Comparison of ENCODE assay signal across 25 cellular contexts in genomic region chr2:12896283-12897014, GRCh38.
A peak's percentile ranks its signal among the peaks of the same experiment; 100 is the strongest.
DNase-seq lines count a peak whose midpoint lies in the region; ATAC-seq, FAIRE-seq and TF ChIP-seq lines count a peak whose summit lies in the region.
"Had no signal": no experiment of that assay in that cellular context is flagged by ENCODE, and none has a peak within 500 bp of the region (broad histone marks: within the 10 kb centered on the region; RNA-seq: fewer than 3 reads in every experiment).

No MANE protein-coding gene starts in this region.

- H2AFZ ChIP-seq in mesenchymal stem cell (ENCODE audit: low read depth, low read length): no peak overlapping the region
- H2AFZ ChIP-seq: neural progenitor cell had no signal

- peaks cover 28% of the 10 kb centered on the region for H3K4me1 Mint-ChIP-seq in activated naive CD4-positive, alpha-beta T cell treated with anti-CD3 and anti-CD28 coated beads, Interleukin-2, amount 50 U/mL, for 24 hours
- H3K4me1 Mint-ChIP-seq: neural progenitor cell had no signal

- H3K18ac ChIP-seq in mesenchymal stem cell (ENCODE audit: low read depth in 1 of 2, low read length in 2 of 2): no peak overlapping the region

- H3K9me3 ChIP-seq in adrenal gland (replicated peaks in 1 of 3): no peaks in the 10 kb centered on the region
- H3K9me3 ChIP-seq in mesenchymal stem cell (ENCODE audit: control insufficient read depth, low read length): peaks cover 17% of the 10 kb centered on the region
- H3K9me3 ChIP-seq in tibial nerve: peaks cover 0 to 15% (median 1%) of the 10 kb centered on the region in 4 donors
- no peaks in the 10 kb centered on the region for H3K9me3 ChIP-seq in small intestine (ENCODE audit: control insufficient read depth, low read depth)

- H3K4me3 ChIP-seq in adrenal gland (no peak overlapping the region), mesenchymal stem cell (ENCODE audit: insufficient read depth in 1 of 2, low read depth in 1 of 2, low read length in 2 of 2) (no peak overlapping the region), tibial nerve (no peak overlapping the region), small intestine (ENCODE audit: low read depth in 1 of 2, low read length in 2 of 2) (no peak overlapping the region)
- H3K4me3 ChIP-seq: BLaER1, dorsolateral prefrontal cortex, neural progenitor cell, psoas muscle had no signal

- no peak overlapping the region for H3K9ac ChIP-seq in mesenchymal stem cell (ENCODE audit: low read length)
- H3K9ac ChIP-seq: BLaER1, neural progenitor cell had no signal

- no peak overlapping the region for H2BK5ac ChIP-seq in mesenchymal stem cell (ENCODE audit: low read depth, low read length, poor library complexity, severe bottlenecking)

- H3K79me1 ChIP-seq in mesenchymal stem cell (replicated peaks; ENCODE audit: low read length, poor library complexity, severe bottlenecking): no peaks in the 10 kb centered on the region

- intact Hi-C loops in adrenal gland (cut with DNase I): no loop called here

- peak overlapping the region in 1 of 2 experiments; percentile 20 for H3K4ac ChIP-seq in mesenchymal stem cell (ENCODE audit: low read depth in 1 of 2, low read length in 2 of 2)

- no peak overlapping the region for H3K23ac ChIP-seq in mesenchymal stem cell (ENCODE audit: low read length in 2 of 2)

- ATAC-seq in HG03457 (IDR thresholded peaks at IDR 0.05; ENCODE audit: unreplicated experiment): no peak
- ATAC-seq: activated CD8-positive, alpha-beta memory T cell treated with anti-CD3 and anti-CD28 coated beads, Interleukin-2, amount 10 ng/mL, durations not matched to agents 7 days and 5 days; left cardiac atrium; psoas muscle had no signal

- H2BK12ac ChIP-seq in mesenchymal stem cell (ENCODE audit: low read length in 2 of 2): peak overlapping the region in 1 of 2 experiments; percentile 17

- H4K91ac ChIP-seq in mesenchymal stem cell (ENCODE audit: low read length): no peak overlapping the region

- H3K36me3 Mint-ChIP-seq in activated naive CD4-positive, alpha-beta T cell treated with anti-CD3 and anti-CD28 coated beads, Interleukin-2, amount 50 U/mL, for 24 hours: peaks cover 15% of the 10 kb centered on the region
- H3K36me3 Mint-ChIP-seq: neural progenitor cell had no signal

- FAIRE-seq in small intestine (lab: Jason Lieb, UNC): no peak
- FAIRE-seq: frontal cortex, GM18507 had no signal

- H3K27ac Mint-ChIP-seq in activated naive CD4-positive, alpha-beta T cell treated with anti-CD3 and anti-CD28 coated beads, Interleukin-2, amount 50 U/mL, for 24 hours: no peak overlapping the region
- H3K27ac Mint-ChIP-seq: HFFc6, neural progenitor cell had no signal

- H2BK120ac ChIP-seq in mesenchymal stem cell (ENCODE audit: low read depth, low read length): no peak overlapping the region

- H2AK5ac ChIP-seq in mesenchymal stem cell (ENCODE audit: low read length, severe bottlenecking): no peak overlapping the region

- H4K8ac ChIP-seq in mesenchymal stem cell (ENCODE audit: low read length): no peak overlapping the region

- 43 to 49% (median 48%) methylated on average over 4 of the region's 4 CpGs for WGBS in adrenal gland, 4 donors
- 89% methylated on average over 2 of the region's 4 CpGs for WGBS in mesenchymal stem cell
- 25 to 33% methylated on average over 4 of the region's 4 CpGs for WGBS in tibial nerve, 2 donors
- 65 to 82% (median 74%) methylated on average over 4 of the region's 4 CpGs for WGBS in small intestine, 3 donors

- peak overlapping the region; percentile 17 for H3K4me3 Mint-ChIP-seq in activated naive CD4-positive, alpha-beta T cell treated with anti-CD3 and anti-CD28 coated beads, Interleukin-2, amount 50 U/mL, for 24 hours
- H3K4me3 Mint-ChIP-seq: activated CD8-positive, alpha-beta memory T cell treated with anti-CD3 and anti-CD28 coated beads, Interleukin-2, amount 10 ng/mL, durations not matched to agents 7 days and 5 days; HFFc6; neural progenitor cell had no signal

- no peak overlapping the region for H3K4me2 ChIP-seq in mesenchymal stem cell (ENCODE audit: low read length, poor library complexity, severe bottlenecking)
- H3K4me2 ChIP-seq: BLaER1, neural progenitor cell had no signal

- TF ChIP-seq CTCF in adrenal gland (IDR thresholded peaks at IDR 0.05) (no peak), tibial nerve (IDR thresholded peaks at IDR 0.05) (peak in 2 of 5 experiments; percentile 27 to 31)

- no peak overlapping the region for H3K14ac ChIP-seq in mesenchymal stem cell (ENCODE audit: low read length in 2 of 2)

- peak; percentile 78 to 79 for TF ChIP-seq EP300 in tibial nerve (IDR thresholded peaks at IDR 0.05)

- H3K4me1 ChIP-seq in adrenal gland (replicated peaks in 1 of 2): no peaks in the 10 kb centered on the region
- no peaks in the 10 kb centered on the region for H3K4me1 ChIP-seq in mesenchymal stem cell (ENCODE audit: control insufficient read depth, insufficient read depth, low read depth, low read length)
- peaks cover 0 to 15% (median 6%) of the 10 kb centered on the region in 4 donors for H3K4me1 ChIP-seq in tibial nerve
- no peaks in the 10 kb centered on the region for H3K4me1 ChIP-seq in small intestine (ENCODE audit: control insufficient read depth in 2 of 2, insufficient read depth in 1 of 2, low read depth in 1 of 2, low read length in 1 of 2)
- H3K4me1 ChIP-seq: BLaER1, neural progenitor cell, psoas muscle had no signal

- H3K36me3 ChIP-seq in adrenal gland (replicated peaks in 1 of 2): no peaks in the 10 kb centered on the region
- H3K36me3 ChIP-seq in mesenchymal stem cell (ENCODE audit: control insufficient read depth in 1 of 2, insufficient read depth in 2 of 2, low read depth in 1 of 2, low read length in 2 of 2): no peaks in the 10 kb centered on the region
- no peaks in the 10 kb centered on the region for H3K36me3 ChIP-seq in tibial nerve
- no peaks in the 10 kb centered on the region for H3K36me3 ChIP-seq in small intestine (ENCODE audit: control insufficient read depth in 2 of 2, insufficient read depth in 2 of 2, low read length in 2 of 2)
- H3K36me3 ChIP-seq: BLaER1, neural progenitor cell had no signal

- TF ChIP-seq POLR2A in adrenal gland (IDR thresholded peaks at IDR 0.05) (no peak), tibial nerve (IDR thresholded peaks at IDR 0.05) (no peak)

- H3K27ac ChIP-seq in adrenal gland: peak overlapping the region in 3 of 5 donors; percentile 22 to 79 (median 50)
- H3K27ac ChIP-seq in mesenchymal stem cell (ENCODE audit: low read length, poor library complexity, severe bottlenecking): no peak overlapping the region
- H3K27ac ChIP-seq in tibial nerve: peak overlapping the region in 3 of 4 donors; percentile 31 to 75 (median 56)
- no peak overlapping the region for H3K27ac ChIP-seq in small intestine (ENCODE audit: low read depth in 1 of 2, low read length in 1 of 2)
- H3K27ac ChIP-seq: BLaER1, neural progenitor cell, psoas muscle had no signal

- H3K9me3 Mint-ChIP-seq in activated naive CD4-positive, alpha-beta T cell treated with anti-CD3 and anti-CD28 coated beads, Interleukin-2, amount 50 U/mL, for 24 hours: peaks cover 22% of the 10 kb centered on the region

- H2BK15ac ChIP-seq in mesenchymal stem cell (ENCODE audit: low read depth, poor library complexity, severe bottlenecking): no peak overlapping the region

- no peaks in the 10 kb centered on the region for H3K27me3 ChIP-seq in adrenal gland
- H3K27me3 ChIP-seq in mesenchymal stem cell (ENCODE audit: control insufficient read depth in 1 of 2, insufficient read depth in 1 of 2, low read length in 2 of 2): no peaks in the 10 kb centered on the region
- H3K27me3 ChIP-seq in tibial nerve: no peaks in the 10 kb centered on the region
- no peaks in the 10 kb centered on the region for H3K27me3 ChIP-seq in small intestine (ENCODE audit: control insufficient read depth in 2 of 2, insufficient read depth in 2 of 2, low read length in 2 of 2)
- H3K27me3 ChIP-seq: BLaER1, dorsolateral prefrontal cortex, neural progenitor cell had no signal

- H3K27me3 Mint-ChIP-seq in activated naive CD4-positive, alpha-beta T cell treated with anti-CD3 and anti-CD28 coated beads, Interleukin-2, amount 50 U/mL, for 24 hours: no peaks in the 10 kb centered on the region
- H3K27me3 Mint-ChIP-seq: activated CD8-positive, alpha-beta memory T cell treated with anti-CD3 and anti-CD28 coated beads, Interleukin-2, amount 10 ng/mL, durations not matched to agents 7 days and 5 days had no signal

- no peak for DNase-seq in activated naive CD4-positive, alpha-beta T cell treated with anti-CD3 and anti-CD28 coated beads, Interleukin-2, amount 50 U/mL, for 16 hours
- no peak for DNase-seq in adrenal gland
- DNase-seq in mesenchymal stem cell: peak; percentile 14
- DNase-seq in tibial nerve (ENCODE audit: low spot score in 2 of 2): peak in 1 of 2 donors; percentile 17
- DNase-seq in small intestine: no peak
- no peak for DNase-seq in GF-D8 (lab: John Stamatoyannopoulos, UW)
- DNase-seq: activated CD4-positive, CD25-positive, alpha-beta regulatory T cell treated with anti-CD3 and anti-CD28 coated beads, Interleukin-2, amount 50 U/mL, for 72 hours; amygdala; dorsolateral prefrontal cortex; HFFc6; left cardiac atrium; midbrain; NCI-H1105; NCI-H2107; psoas muscle; stimulated activated CD4-positive, alpha-beta T cell treated with anti-CD3 and anti-CD28 coated beads, Interleukin-12 subunit alpha, Interleukin-12 subunit beta, amount 100 ng/mL, for 4 hours; substantia nigra; T-helper 9 cell had no signal

Comparison
In these comparisons a context has a peak if more than half of its experiments do, and no peak if none do; other contexts are left out.
1. H3K27ac ChIP-seq: peak in adrenal gland (3 of 5) and tibial nerve (3 of 4); none in mesenchymal stem cell (single experiment) and small intestine (0 of 2).